In genomic region chr9:89522979-89523305, GRCh38 we compare ENCODE assay signal across 11 cellular contexts. TPM values are rescaled to one million over a fixed set of nuclear protein-coding genes. Genes with fewer than 3 reads are reported as not detected.
DNase-seq lines count a peak whose midpoint lies in the region; ATAC-seq and TF ChIP-seq lines count a peak whose summit lies in the region.
"Had no signal": no experiment of that assay in that cellular context is flagged by ENCODE, and none has a peak within 500 bp of the region (broad histone marks: within the 10 kb centered on the region; RNA-seq: fewer than 3 reads in every experiment).

No MANE protein-coding gene starts in this region.

- CTCF ChIA-PET in activated CD4-positive, alpha-beta T cell treated with anti-CD3 and anti-CD28 coated beads, Interleukin-2, amount 10 ng/mL, durations not matched to agents 7 days and 5 days (lab: Charles Lee), result interaction anchor here (0.6 to 6.6 kb wide), 12 partner anchors 8 to 99 kb away, joined by 3 to 38 read pairs (median 6); no protein-coding TSS in a partner anchor

- no peak for TF ChIP-seq CTCF in vagina (IDR thresholded peaks at IDR 0.05)

- H3K36me3 Mint-ChIP-seq in activated CD4-positive, alpha-beta T cell treated with anti-CD3 and anti-CD28 coated beads, Interleukin-2, amount 10 ng/mL, durations not matched to agents 7 days and 5 days (ENCODE audit: low read depth), result peaks cover 15% of the 10 kb centered on the region
- no peaks in the 10 kb centered on the region for H3K36me3 Mint-ChIP-seq in activated T-helper 17 cell treated with anti-CD3 and anti-CD28 coated beads, Interleukin-2, amount 50 U/mL, for 72 hours (ENCODE audit: low read depth)
- H3K36me3 Mint-ChIP-seq in stimulated activated effector memory CD8-positive, alpha-beta T cell treated with anti-CD3 and anti-CD28 coated beads, Interleukin-12 subunit alpha, Interleukin-12 subunit beta, amount 100 ng/mL, for 72 hours, result no peaks in the 10 kb centered on the region

- DNase-seq in activated CD4-positive, alpha-beta T cell treated with anti-CD3 and anti-CD28 coated beads, Interleukin-2, amount 10 ng/mL, durations not matched to agents 7 days and 5 days, result no peak
- DNase-seq in activated CD4-positive, alpha-beta T cell treated with anti-CD3 and anti-CD28 coated beads, Interleukin-2, amount 50 U/mL, for 1 hour, result no peak
- DNase-seq in stimulated activated effector memory CD8-positive, alpha-beta T cell treated with anti-CD3 and anti-CD28 coated beads, Interleukin-12 subunit alpha, Interleukin-12 subunit beta, amount 100 ng/mL, for 72 hours (ENCODE audit: low spot score in 2 of 2), result no peak
- DNase-seq in anterior cingulate cortex (lab: John Stamatoyannopoulos, UW), result no peak
- DNase-seq in vagina (ENCODE audit: extremely low spot score in 2 of 2), result no peak
- DNase-seq: HFFc6, NCI-H187 had no signal

- H3K36me3 ChIP-seq in vagina, result no peaks in the 10 kb centered on the region

- H3K9me3 Mint-ChIP-seq in activated CD4-positive, alpha-beta T cell treated with anti-CD3 and anti-CD28 coated beads, Interleukin-2, amount 10 ng/mL, durations not matched to agents 7 days and 5 days, result peaks cover 9% of the 10 kb centered on the region
- H3K9me3 Mint-ChIP-seq in activated T-helper 17 cell treated with anti-CD3 and anti-CD28 coated beads, Interleukin-2, amount 50 U/mL, for 72 hours, result no peaks in the 10 kb centered on the region
- H3K9me3 Mint-ChIP-seq in stimulated activated effector memory CD8-positive, alpha-beta T cell treated with anti-CD3 and anti-CD28 coated beads, Interleukin-12 subunit alpha, Interleukin-12 subunit beta, amount 100 ng/mL, for 72 hours, result no peaks in the 10 kb centered on the region

- peak overlapping the region; percentile 43 for H3K4me3 Mint-ChIP-seq in activated CD4-positive, alpha-beta T cell treated with anti-CD3 and anti-CD28 coated beads, Interleukin-2, amount 10 ng/mL, durations not matched to agents 7 days and 5 days
- H3K4me3 Mint-ChIP-seq in activated T-helper 17 cell treated with anti-CD3 and anti-CD28 coated beads, Interleukin-2, amount 50 U/mL, for 72 hours, result peak overlapping the region; percentile 85
- peak overlapping the region; percentile 71 for H3K4me3 Mint-ChIP-seq in stimulated activated effector memory CD8-positive, alpha-beta T cell treated with anti-CD3 and anti-CD28 coated beads, Interleukin-12 subunit alpha, Interleukin-12 subunit beta, amount 100 ng/mL, for 72 hours
- H3K4me3 Mint-ChIP-seq: HFFc6 had no signal

- H3K4me3 ChIP-seq in vagina, result no peak overlapping the region
- H3K4me3 ChIP-seq: lung had no signal

- no peak for TF ChIP-seq POLR2A in vagina (IDR thresholded peaks at IDR 0.05)

- POLR2A ChIA-PET in activated CD4-positive, alpha-beta T cell treated with anti-CD3 and anti-CD28 coated beads, Interleukin-2, amount 10 ng/mL, durations not matched to agents 7 days and 5 days (lab: Charles Lee), result interaction anchor here (1.4 kb wide), 1 partner anchor 9 kb away, joined by 3 read pairs; no protein-coding TSS in a partner anchor

- H3K27ac ChIP-seq in vagina, result no peak overlapping the region

- no peaks in the 10 kb centered on the region for H3K27me3 Mint-ChIP-seq in activated CD4-positive, alpha-beta T cell treated with anti-CD3 and anti-CD28 coated beads, Interleukin-2, amount 10 ng/mL, durations not matched to agents 7 days and 5 days
- H3K27me3 Mint-ChIP-seq in activated T-helper 17 cell treated with anti-CD3 and anti-CD28 coated beads, Interleukin-2, amount 50 U/mL, for 72 hours, result no peaks in the 10 kb centered on the region

- H3K27me3 ChIP-seq in vagina, result no peaks in the 10 kb centered on the region

- no peaks in the 10 kb centered on the region for H3K9me3 ChIP-seq in vagina

- intact Hi-C loops in vagina (cut with DNase I), result no loop called here

- peak; percentile 3 for ATAC-seq in HG02981 (IDR thresholded peaks at IDR 0.05; ENCODE audit: unreplicated experiment)
- ATAC-seq in activated T-helper 17 cell treated with anti-CD3 and anti-CD28 coated beads, Interleukin-2, amount 50 U/mL, for 72 hours (replicated peaks), result no peak
- ATAC-seq in stimulated activated effector memory CD8-positive, alpha-beta T cell treated with anti-CD3 and anti-CD28 coated beads, Interleukin-12 subunit alpha, Interleukin-12 subunit beta, amount 100 ng/mL, for 72 hours, result no peak
- no peak for ATAC-seq in HG02642 (IDR thresholded peaks at IDR 0.05; ENCODE audit: poor library complexity, unreplicated experiment)

- peak overlapping the region; percentile 93 for H3K27ac Mint-ChIP-seq in activated CD4-positive, alpha-beta T cell treated with anti-CD3 and anti-CD28 coated beads, Interleukin-2, amount 10 ng/mL, durations not matched to agents 7 days and 5 days
- H3K27ac Mint-ChIP-seq in activated T-helper 17 cell treated with anti-CD3 and anti-CD28 coated beads, Interleukin-2, amount 50 U/mL, for 72 hours, result peak overlapping the region; percentile 95
- peak overlapping the region; percentile 90 for H3K27ac Mint-ChIP-seq in stimulated activated effector memory CD8-positive, alpha-beta T cell treated with anti-CD3 and anti-CD28 coated beads, Interleukin-12 subunit alpha, Interleukin-12 subunit beta, amount 100 ng/mL, for 72 hours
- H3K27ac Mint-ChIP-seq: HFFc6 had no signal

- H3K4me1 Mint-ChIP-seq in activated CD4-positive, alpha-beta T cell treated with anti-CD3 and anti-CD28 coated beads, Interleukin-2, amount 10 ng/mL, durations not matched to agents 7 days and 5 days, result peaks cover 97% of the 10 kb centered on the region
- H3K4me1 Mint-ChIP-seq in activated T-helper 17 cell treated with anti-CD3 and anti-CD28 coated beads, Interleukin-2, amount 50 U/mL, for 72 hours, result peaks cover 55% of the 10 kb centered on the region
- peaks cover 94% of the 10 kb centered on the region for H3K4me1 Mint-ChIP-seq in stimulated activated effector memory CD8-positive, alpha-beta T cell treated with anti-CD3 and anti-CD28 coated beads, Interleukin-12 subunit alpha, Interleukin-12 subunit beta, amount 100 ng/mL, for 72 hours

- peaks cover 16% of the 10 kb centered on the region for H3K4me1 ChIP-seq in vagina

RNA-seq across cellular contexts. Expression of gene SEMA4D, which starts 25.0 kb away (rescaled TPM):
- 100 to 1,000 TPM; 334 to 336 TPM for total RNA-seq in activated CD4-positive, alpha-beta T cell treated with anti-CD3 and anti-CD28 coated beads, Interleukin-2, amount 10 ng/mL, durations not matched to agents 7 days and 5 days
- 100 to 1,000 TPM; 167 to 263 TPM for total RNA-seq in activated T-helper 17 cell treated with anti-CD3 and anti-CD28 coated beads, Interleukin-2, amount 50 U/mL, for 72 hours
- total RNA-seq in vagina, result 39.3 TPM
- total RNA-seq: HFFc6 had no signal
